ENCODE assay signal across 1 cellular context in the genomic region with DNA sequence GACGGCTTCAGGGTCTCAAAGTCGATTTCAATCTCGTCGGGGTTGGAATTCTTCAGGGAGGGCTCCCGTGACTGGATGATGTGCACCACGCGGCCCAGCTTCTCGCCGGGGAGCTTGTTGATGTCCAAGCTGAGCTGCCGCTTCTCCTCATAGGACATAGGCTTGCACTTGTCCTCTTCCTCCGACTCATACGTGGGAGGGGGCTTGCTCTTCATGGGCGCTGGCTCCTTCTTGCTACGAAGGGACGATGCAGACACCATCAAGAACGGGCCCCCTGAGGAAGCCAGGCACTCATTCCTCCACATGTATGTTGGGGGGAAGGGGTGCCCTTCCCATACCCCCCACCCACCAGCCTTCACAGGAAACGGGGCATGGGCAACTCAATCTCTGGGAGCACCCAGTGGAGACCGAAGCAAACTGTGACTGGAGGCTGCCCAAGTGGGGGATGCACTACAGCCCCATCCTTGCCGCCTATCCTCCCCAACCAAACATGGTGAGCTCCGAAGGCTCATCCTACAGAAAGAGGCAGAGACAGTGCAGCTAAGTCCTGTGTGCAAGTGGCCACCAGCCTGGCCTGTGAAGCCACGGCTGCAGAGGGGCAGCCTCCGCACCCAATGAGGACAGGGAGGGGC.
TF ChIP-seq lines count a peak whose summit lies in the region.

No MANE protein-coding gene starts in this region.

TF ChIP-seq in endothelial cell of umbilical vein, 7 proteins besides CTCF, POLR2A, EP300 and RAD21:
- no peak for TF ChIP-seq JUN (IDR thresholded peaks at IDR 0.05; ENCODE audit: borderline replicate concordance, insufficient read depth, insufficient read length, low read depth)
